Comparison of ENCODE assay signal across 19 cellular contexts in the genomic region with DNA sequence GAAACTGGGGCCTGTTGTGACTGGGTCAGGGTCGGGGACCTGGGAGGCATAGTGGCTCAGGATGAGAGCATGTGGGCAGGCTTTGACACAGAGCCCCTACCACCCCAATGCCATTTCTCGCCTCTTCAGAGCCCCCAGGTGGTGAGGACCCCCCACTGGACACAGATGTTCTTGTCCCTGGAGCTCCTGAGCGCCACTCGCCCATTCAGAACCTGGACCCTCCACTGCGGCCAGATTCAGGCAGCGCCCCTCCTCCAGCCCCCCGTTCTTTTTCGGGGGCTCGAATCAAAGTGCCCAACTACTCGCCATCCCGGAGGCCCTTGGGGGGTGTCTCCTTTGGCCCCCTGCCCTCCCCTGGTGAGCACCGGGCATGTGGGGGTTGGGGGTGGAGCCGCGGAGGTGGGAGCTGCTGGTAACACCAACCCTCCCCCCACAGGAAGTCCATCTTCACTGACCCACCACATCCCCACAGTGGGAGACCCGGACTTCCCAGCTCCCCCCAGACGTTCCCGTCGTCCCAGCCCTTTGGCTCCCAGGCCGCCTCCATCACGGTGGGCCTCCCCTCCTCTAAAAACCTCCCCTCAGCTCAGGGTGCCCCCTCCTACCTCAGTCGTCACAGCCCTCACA. TPM values are rescaled to one million over a fixed set of nuclear protein-coding genes. Genes with fewer than 3 reads are reported as not detected.
DNase-seq lines count a peak whose midpoint lies in the region; ATAC-seq and TF ChIP-seq lines count a peak whose summit lies in the region.
"Had no signal": no experiment of that assay in that cellular context is flagged by ENCODE, and none has a peak within 500 bp of the region (broad histone marks: within the 10 kb centered on the region; RNA-seq: fewer than 3 reads in every experiment).

No MANE protein-coding gene starts in this region.

- no peaks in the 10 kb centered on the region for H3K9me3 ChIP-seq in right cardiac atrium (ENCODE audit: control insufficient read depth, low read length)
- H3K9me3 ChIP-seq in heart left ventricle: no peaks in the 10 kb centered on the region
- H3K9me3 ChIP-seq: BE2C had no signal

- peaks cover 7% of the 10 kb centered on the region for H3K4me1 Mint-ChIP-seq in activated naive CD8-positive, alpha-beta T cell treated with anti-CD3 and anti-CD28 coated beads for 36 hours

- ATAC-seq in right cardiac atrium (peak in 1 of 2 donors; percentile 3), heart left ventricle (no peak)
- ATAC-seq: GM12878, Panc1 had no signal

- intact Hi-C loops in right cardiac atrium (cut with DNase I) (no loop called here), heart left ventricle (cut with DNase I) (no loop called here)

- H3K27ac ChIP-seq in right cardiac atrium (ENCODE audit: low read length): no peak overlapping the region
- no peak overlapping the region for H3K27ac ChIP-seq in heart left ventricle
- H3K27ac ChIP-seq: GM23248, SK-N-MC had no signal

- peaks cover 24% of the 10 kb centered on the region for H3K36me3 Mint-ChIP-seq in activated naive CD8-positive, alpha-beta T cell treated with anti-CD3 and anti-CD28 coated beads for 36 hours

- H3K27me3 Mint-ChIP-seq in activated naive CD8-positive, alpha-beta T cell treated with anti-CD3 and anti-CD28 coated beads for 36 hours: no peaks in the 10 kb centered on the region
- H3K27me3 Mint-ChIP-seq: CD4-positive, CD25-positive, alpha-beta regulatory T cell; IgD-negative memory B cell had no signal

- no peak overlapping the region for H3K4me3 ChIP-seq in right cardiac atrium (ENCODE audit: low read length)
- H3K4me3 ChIP-seq in heart left ventricle: no peak overlapping the region
- H3K4me3 ChIP-seq: GM12878, GM23248, SK-N-MC had no signal

- H3K4me3 Mint-ChIP-seq in activated naive CD8-positive, alpha-beta T cell treated with anti-CD3 and anti-CD28 coated beads for 36 hours: no peak overlapping the region
- H3K4me3 Mint-ChIP-seq: CD4-positive, CD25-positive, alpha-beta regulatory T cell had no signal

- WGBS in right cardiac atrium: 84% methylated on average over 21 of the region's 21 CpGs
- WGBS in heart left ventricle, 4 donors: 81 to 88% (median 85%) methylated on average over 20 to 21 of the region's 21 CpGs

- no peak for TF ChIP-seq CTCF in heart left ventricle (IDR thresholded peaks at IDR 0.05)

- H3K4me1 ChIP-seq in right cardiac atrium (ENCODE audit: control insufficient read depth, insufficient read depth, low read length) (no peaks in the 10 kb centered on the region), heart left ventricle (no peaks in the 10 kb centered on the region)
- H3K4me1 ChIP-seq: BE2C had no signal

- peaks cover 5 to 97% (median 93%) of the 10 kb centered on the region in 9 donors for H3K36me3 ChIP-seq in heart left ventricle

- no peak for TF ChIP-seq POLR2A in heart left ventricle (IDR thresholded peaks at IDR 0.05)

- DNase-seq in right cardiac atrium: peak; percentile 10 to 60 (median 55)
- no peak for DNase-seq in heart left ventricle
- peak; percentile 8 for DNase-seq in epidermal melanocyte (ENCODE audit: insufficient read length, low spot score)
- DNase-seq in activated CD4-positive, alpha-beta T cell treated with anti-CD3 and anti-CD28 coated beads, Interleukin-2, amount 50 U/mL, for 4 hours: no peak
- DNase-seq in NCI-H187 treated with DMSO at 0.1 percent for 48 hours (lab: John Stamatoyannopoulos, UW): no peak
- DNase-seq in activated naive CD8-positive, alpha-beta T cell treated with anti-CD3 and anti-CD28 coated beads for 36 hours: no peak
- DNase-seq: BE2C; CD4-positive, CD25-positive, alpha-beta regulatory T cell; GF-D8; GM23248; HCEC 1CT; Kasumi-1; NCI-H1105; NCI-H2081 treated with DMSO at 0.1 percent for 48 hours; NCI-H446 treated with DMSO at 0.1 percent for 48 hours had no signal

- H3K9me3 Mint-ChIP-seq in activated naive CD8-positive, alpha-beta T cell treated with anti-CD3 and anti-CD28 coated beads for 36 hours: no peaks in the 10 kb centered on the region
- H3K9me3 Mint-ChIP-seq: IgD-negative memory B cell had no signal

- H3K27me3 ChIP-seq in right cardiac atrium (ENCODE audit: control insufficient read depth, insufficient read depth) (no peaks in the 10 kb centered on the region), heart left ventricle (no peaks in the 10 kb centered on the region)
- H3K27me3 ChIP-seq: BE2C had no signal

- H3K27ac Mint-ChIP-seq in activated naive CD8-positive, alpha-beta T cell treated with anti-CD3 and anti-CD28 coated beads for 36 hours: no peak overlapping the region

RNA-seq across cellular contexts. Expression of a gene that starts 10.4 kb away (rescaled TPM):
- 1 to 10 TPM; 1.8 to 6.3 (median 4.4) TPM for total RNA-seq in right cardiac atrium
- polyA plus RNA-seq in right cardiac atrium: 4.7 TPM
- 10 to 100 TPM in 1 of 9 donors, 1 to 10 TPM in 7, under 1 TPM in 1; 0.74 to 25.2 (median 3.6) TPM for total RNA-seq in heart left ventricle
- polyA plus RNA-seq in heart left ventricle: 10 to 100 TPM in 1 of 2 donors, 1 to 10 TPM in 1; 3.4 to 10.8 TPM
- total RNA-seq in activated naive CD8-positive, alpha-beta T cell treated with anti-CD3 and anti-CD28 coated beads for 36 hours: 10 to 100 TPM; 79.2 to 80.6 TPM

RNA-seq across cellular contexts. Expression of a gene that starts 13.3 kb away (rescaled TPM):
- total RNA-seq in right cardiac atrium: 10 to 100 TPM; 19.6 to 31.3 (median 22.8) TPM
- 32.3 TPM for polyA plus RNA-seq in right cardiac atrium
- 10 to 100 TPM; 14.3 to 32.8 (median 20.9) TPM for total RNA-seq in heart left ventricle
- polyA plus RNA-seq in heart left ventricle: 10 to 100 TPM in 1 of 2 donors, 1 to 10 TPM in 1; 7.2 to 27.1 TPM
- 10 to 100 TPM; 42.3 to 43.9 TPM for total RNA-seq in activated naive CD8-positive, alpha-beta T cell treated with anti-CD3 and anti-CD28 coated beads for 36 hours

RNA-seq across cellular contexts. Expression of a gene that starts 13.6 kb away (rescaled TPM):
- total RNA-seq in right cardiac atrium (10 to 100 TPM; 40.0 to 50.4 (median 43.8) TPM), heart left ventricle (10 to 100 TPM; 25.2 to 69.0 (median 40.9) TPM)
- polyA plus RNA-seq in right cardiac atrium (69.7 TPM), heart left ventricle (10 to 100 TPM; 52.6 to 95.1 TPM)
- 10 to 100 TPM; 38.5 to 41.6 TPM for total RNA-seq in activated naive CD8-positive, alpha-beta T cell treated with anti-CD3 and anti-CD28 coated beads for 36 hours

RNA-seq across cellular contexts. Expression of a gene that starts 14.1 kb away (rescaled TPM):
- total RNA-seq in right cardiac atrium (10 to 100 TPM; 14.7 to 19.1 (median 17.8) TPM), heart left ventricle (10 to 100 TPM; 11.3 to 24.5 (median 15.7) TPM)
- polyA plus RNA-seq in right cardiac atrium (13.8 TPM), heart left ventricle (10 to 100 TPM; 13.9 to 15.8 TPM)
- 10 to 100 TPM; 42.2 to 45.5 TPM for total RNA-seq in activated naive CD8-positive, alpha-beta T cell treated with anti-CD3 and anti-CD28 coated beads for 36 hours

RNA-seq across cellular contexts. Expression of a gene that starts 16.5 kb away (rescaled TPM):
- total RNA-seq in right cardiac atrium: 10 to 100 TPM in 2 of 4 donors, 1 to 10 TPM in 2; 8.2 to 14.6 (median 10.3) TPM
- polyA plus RNA-seq in right cardiac atrium: 17.9 TPM
- 10 to 100 TPM in 3 of 9 donors, 1 to 10 TPM in 6; 3.7 to 12.2 (median 7.6) TPM for total RNA-seq in heart left ventricle
- polyA plus RNA-seq in heart left ventricle: 10 to 100 TPM; 20.1 to 23.0 TPM
- total RNA-seq in activated naive CD8-positive, alpha-beta T cell treated with anti-CD3 and anti-CD28 coated beads for 36 hours: 1 to 10 TPM; 5.1 to 7.0 TPM

Comparison
In these comparisons a context has a peak if more than half of its experiments do, and no peak if none do; other contexts are left out.
1. DNase-seq: peak in right cardiac atrium (3 of 3) and epidermal melanocyte (single experiment); none in heart left ventricle (0 of 5), activated CD4-positive, alpha-beta T cell treated with anti-CD3 and anti-CD28 coated beads, Interleukin-2, amount 50 U/mL, for 4 hours (0 of 2), NCI-H187 treated with DMSO at 0.1 percent for 48 hours (single experiment) and activated naive CD8-positive, alpha-beta T cell treated with anti-CD3 and anti-CD28 coated beads for 36 hours (single experiment).